31 cellular contexts compared by ENCODE assay signal in genomic region chr15:65914981-65915925, GRCh38. TPM values are rescaled to one million over a fixed set of nuclear protein-coding genes. Genes with fewer than 3 reads are reported as not detected.
DNase-seq lines count a peak whose midpoint lies in the region; ATAC-seq, FAIRE-seq and TF ChIP-seq lines count a peak whose summit lies in the region.
"Had no signal": no experiment of that assay in that cellular context is flagged by ENCODE, and none has a peak within 500 bp of the region (broad histone marks: within the 10 kb centered on the region; RNA-seq: fewer than 3 reads in every experiment).

No MANE protein-coding gene starts in this region.

- no peak overlapping the region for H3K27ac ChIP-seq in small intestine (ENCODE audit: low read depth in 1 of 2, low read length in 1 of 2)
- H3K27ac ChIP-seq: heart right ventricle, suprapubic skin, upper lobe of right lung had no signal

- DNase-seq in activated T-cell treated with anti-CD3 and anti-CD28 coated beads, Interleukin-2, amount 50 U/mL, for 24 hours: no peak
- no peak for DNase-seq in activated T-cell treated with anti-CD3 and anti-CD28 coated beads, Interleukin-2, amount 50 U/mL, for 4 hours
- DNase-seq in T-helper 17 cell (no peak), memory B cell (ENCODE audit: low spot score in 2 of 2) (peak in 1 of 2 donors; percentile 12), foreskin fibroblast (no peak), small intestine (no peak), D721Med (ENCODE audit: insufficient read length, low spot score) (no peak)
- DNase-seq: activated CD4-positive, alpha-beta T cell treated with anti-CD3 and anti-CD28 coated beads for 4 hours; activated CD8-positive, alpha-beta T cell treated with anti-CD3 and anti-CD28 coated beads, Interleukin-2, amount 10 ng/mL, durations not matched to agents 7 days and 5 days; activated naive CD8-positive, alpha-beta T cell treated with anti-CD3 and anti-CD28 coated beads, Interleukin-2, amount 50 U/mL, for 24 hours; CD8-positive, alpha-beta T cell; dermis blood vessel endothelial cell; EL; heart right ventricle; KBM-7; mucosa of descending colon; NCI-H1105 treated with DMSO at 0.1 percent for 48 hours; NCI-H187 treated with DMSO at 0.1 percent for 48 hours; NCI-H2171; NCI-H510A treated with DMSO at 0.1 percent for 48 hours; stimulated activated CD4-positive, alpha-beta T cell treated with anti-CD3 and anti-CD28 coated beads, Interleukin-15, amount 100 ng/mL, for 24 hours; stimulated activated naive B cell treated with anti-CD40 and anti-IgM and Interleukin-4, amounts not matched to agents 10 μg/mL and 1 μg/mL and 100 μg/mL, for 72 hours; T1000; upper lobe of right lung had no signal

- peaks cover 1% of the 10 kb centered on the region for H3K36me3 Mint-ChIP-seq in activated T-cell treated with anti-CD3 and anti-CD28 coated beads, Interleukin-2, amount 50 U/mL, for 24 hours (ENCODE audit: low read depth)
- peaks cover 4% of the 10 kb centered on the region for H3K36me3 Mint-ChIP-seq in activated T-cell treated with anti-CD3 and anti-CD28 coated beads, Interleukin-2, amount 50 U/mL, for 4 hours (ENCODE audit: insufficient read depth)
- H3K36me3 Mint-ChIP-seq in T-helper 17 cell (ENCODE audit: low read depth) (no peaks in the 10 kb centered on the region), memory B cell (peaks cover 5% of the 10 kb centered on the region)

- H3K9me3 ChIP-seq in T-helper 17 cell (ENCODE audit: control insufficient read depth, low read length, poor library complexity, severe bottlenecking) (no peaks in the 10 kb centered on the region), small intestine (ENCODE audit: control insufficient read depth, low read depth) (no peaks in the 10 kb centered on the region)
- H3K9me3 ChIP-seq: heart right ventricle, mucosa of descending colon, suprapubic skin, upper lobe of right lung had no signal

- no peak for FAIRE-seq in small intestine (lab: Jason Lieb, UNC)
- FAIRE-seq in D721Med (lab: Jason Lieb, UNC): no peak
- FAIRE-seq: A204.1 had no signal

- H3K4me3 ChIP-seq in foreskin fibroblast (ENCODE audit: low read depth in 1 of 2, low read length in 2 of 2): no peak overlapping the region
- no peak overlapping the region for H3K4me3 ChIP-seq in small intestine (ENCODE audit: low read depth in 1 of 2, low read length in 2 of 2)
- H3K4me3 ChIP-seq: GM23338, heart right ventricle, lung, mucosa of descending colon, suprapubic skin, upper lobe of right lung had no signal

- H3K4me3 Mint-ChIP-seq in activated T-cell treated with anti-CD3 and anti-CD28 coated beads, Interleukin-2, amount 50 U/mL, for 24 hours: no peak overlapping the region
- no peak overlapping the region for H3K4me3 Mint-ChIP-seq in activated T-cell treated with anti-CD3 and anti-CD28 coated beads, Interleukin-2, amount 50 U/mL, for 4 hours
- no peak overlapping the region for H3K4me3 Mint-ChIP-seq in T-helper 17 cell
- peak overlapping the region; percentile 37 for H3K4me3 Mint-ChIP-seq in memory B cell
- H3K4me3 Mint-ChIP-seq: activated CD8-positive, alpha-beta T cell treated with anti-CD3 and anti-CD28 coated beads, Interleukin-2, amount 10 ng/mL, durations not matched to agents 7 days and 5 days; activated naive CD8-positive, alpha-beta T cell treated with anti-CD3 and anti-CD28 coated beads, Interleukin-2, amount 50 U/mL, for 24 hours; CD8-positive, alpha-beta T cell; central memory CD8-positive, alpha-beta T cell; GM23338; nephron; stimulated activated naive B cell treated with anti-CD40 and anti-IgM and Interleukin-4, amounts not matched to agents 10 μg/mL and 1 μg/mL and 100 μg/mL, for 72 hours had no signal

- H3K4me1 Mint-ChIP-seq in activated T-cell treated with anti-CD3 and anti-CD28 coated beads, Interleukin-2, amount 50 U/mL, for 24 hours (ENCODE audit: low read depth): peaks cover 28% of the 10 kb centered on the region
- peaks cover 26% of the 10 kb centered on the region for H3K4me1 Mint-ChIP-seq in activated T-cell treated with anti-CD3 and anti-CD28 coated beads, Interleukin-2, amount 50 U/mL, for 4 hours (ENCODE audit: low read depth)
- H3K4me1 Mint-ChIP-seq in T-helper 17 cell (peaks cover 21% of the 10 kb centered on the region), memory B cell (peaks cover 45% of the 10 kb centered on the region)

- no peaks in the 10 kb centered on the region for H3K27me3 ChIP-seq in small intestine (ENCODE audit: control insufficient read depth in 2 of 2, insufficient read depth in 2 of 2, low read length in 2 of 2)
- H3K27me3 ChIP-seq: heart right ventricle, suprapubic skin, upper lobe of right lung had no signal

- ATAC-seq in activated T-cell treated with anti-CD3 and anti-CD28 coated beads, Interleukin-2, amount 50 U/mL, for 4 hours: no peak
- ATAC-seq in T-helper 17 cell (no peak), memory B cell (ENCODE audit: low read depth) (peak; percentile 41), HG03342 (IDR thresholded peaks at IDR 0.05; ENCODE audit: unreplicated experiment) (no peak)
- ATAC-seq: activated CD8-positive, alpha-beta T cell treated with anti-CD3 and anti-CD28 coated beads, Interleukin-2, amount 10 ng/mL, durations not matched to agents 7 days and 5 days; activated naive CD8-positive, alpha-beta T cell treated with anti-CD3 and anti-CD28 coated beads, Interleukin-2, amount 50 U/mL, for 24 hours; CD8-positive, alpha-beta T cell; heart right ventricle; mucosa of descending colon; stimulated activated naive B cell treated with anti-CD40 and anti-IgM and Interleukin-4, amounts not matched to agents 10 μg/mL and 1 μg/mL and 100 μg/mL, for 72 hours; upper lobe of right lung had no signal

- H3K27me3 Mint-ChIP-seq in activated T-cell treated with anti-CD3 and anti-CD28 coated beads, Interleukin-2, amount 50 U/mL, for 24 hours: no peaks in the 10 kb centered on the region
- no peaks in the 10 kb centered on the region for H3K27me3 Mint-ChIP-seq in activated T-cell treated with anti-CD3 and anti-CD28 coated beads, Interleukin-2, amount 50 U/mL, for 4 hours (ENCODE audit: low read depth)
- H3K27me3 Mint-ChIP-seq in T-helper 17 cell: no peaks in the 10 kb centered on the region
- no peaks in the 10 kb centered on the region for H3K27me3 Mint-ChIP-seq in memory B cell
- H3K27me3 Mint-ChIP-seq: activated naive CD8-positive, alpha-beta T cell treated with anti-CD3 and anti-CD28 coated beads, Interleukin-2, amount 50 U/mL, for 24 hours; central memory CD8-positive, alpha-beta T cell; stimulated activated naive B cell treated with anti-CD40 and anti-IgM and Interleukin-4, amounts not matched to agents 10 μg/mL and 1 μg/mL and 100 μg/mL, for 72 hours had no signal

- TF ChIP-seq CTCF in foreskin fibroblast (IDR thresholded peaks at IDR 0.05; ENCODE audit: low read depth, low read length) (no peak), D721Med (IDR thresholded peaks at IDR 0.05; ENCODE audit: insufficient read depth, missing control alignments) (no peak)

- WGBS in small intestine, 3 donors: 75 to 84% (median 84%) methylated on average over 8 of the region's 8 CpGs

- H3K9me3 Mint-ChIP-seq in activated T-cell treated with anti-CD3 and anti-CD28 coated beads, Interleukin-2, amount 50 U/mL, for 24 hours: no peaks in the 10 kb centered on the region
- no peaks in the 10 kb centered on the region for H3K9me3 Mint-ChIP-seq in activated T-cell treated with anti-CD3 and anti-CD28 coated beads, Interleukin-2, amount 50 U/mL, for 4 hours
- H3K9me3 Mint-ChIP-seq in memory B cell: no peaks in the 10 kb centered on the region
- H3K9me3 Mint-ChIP-seq: activated naive CD8-positive, alpha-beta T cell treated with anti-CD3 and anti-CD28 coated beads, Interleukin-2, amount 50 U/mL, for 24 hours; CD8-positive, alpha-beta T cell; central memory CD8-positive, alpha-beta T cell; GM23338; nephron; stimulated activated naive B cell treated with anti-CD40 and anti-IgM and Interleukin-4, amounts not matched to agents 10 μg/mL and 1 μg/mL and 100 μg/mL, for 72 hours had no signal

- H3K27ac Mint-ChIP-seq in activated T-cell treated with anti-CD3 and anti-CD28 coated beads, Interleukin-2, amount 50 U/mL, for 24 hours: peak overlapping the region; percentile 15
- H3K27ac Mint-ChIP-seq in T-helper 17 cell (peak overlapping the region; percentile 91), memory B cell (peak overlapping the region; percentile 92)
- H3K27ac Mint-ChIP-seq: activated CD8-positive, alpha-beta T cell treated with anti-CD3 and anti-CD28 coated beads, Interleukin-2, amount 10 ng/mL, durations not matched to agents 7 days and 5 days; activated naive CD8-positive, alpha-beta T cell treated with anti-CD3 and anti-CD28 coated beads, Interleukin-2, amount 50 U/mL, for 24 hours; CD8-positive, alpha-beta T cell; GM23338 had no signal

- no peaks in the 10 kb centered on the region for H3K4me1 ChIP-seq in small intestine (ENCODE audit: control insufficient read depth in 2 of 2, insufficient read depth in 1 of 2, low read depth in 1 of 2, low read length in 1 of 2)
- H3K4me1 ChIP-seq: upper lobe of right lung had no signal

- H3K36me3 ChIP-seq in small intestine (ENCODE audit: control insufficient read depth in 2 of 2, insufficient read depth in 2 of 2, low read length in 2 of 2): no peaks in the 10 kb centered on the region

RNA-seq across cellular contexts. Expression of gene RAB11A, which starts 46.0 kb away (rescaled TPM):
- 100 to 1,000 TPM; 127 to 139 (median 136) TPM for total RNA-seq in activated T-cell treated with anti-CD3 and anti-CD28 coated beads, Interleukin-2, amount 50 U/mL, for 4 hours
- 100 to 1,000 TPM; 102 to 122 TPM for total RNA-seq in T-helper 17 cell
- polyA plus RNA-seq in small intestine: 100 to 1,000 TPM; 193 to 225 (median 220) TPM

Comparison
In these comparisons a context has a peak if more than half of its experiments do, and no peak if none do; other contexts are left out.
1. H3K27ac Mint-ChIP-seq: peak in every context shown above with its lines; median percentile 92 in memory B cell; 91 in T-helper 17 cell; 15 in activated T-cell treated with anti-CD3 and anti-CD28 coated beads, Interleukin-2, amount 50 U/mL, for 24 hours.